ENCODE assay signal across 16 cellular contexts in genomic region chr4:48370260-48371134, GRCh38. TPM values are rescaled to one million over a fixed set of nuclear protein-coding genes. Genes with fewer than 3 reads are reported as not detected.
DNase-seq lines count a peak whose midpoint lies in the region; ATAC-seq and TF ChIP-seq lines count a peak whose summit lies in the region.
"Had no signal": no experiment of that assay in that cellular context is flagged by ENCODE, and none has a peak within 500 bp of the region (broad histone marks: within the 10 kb centered on the region; RNA-seq: fewer than 3 reads in every experiment).

No MANE protein-coding gene starts in this region.

- H3K36me3 Mint-ChIP-seq in activated CD4-positive, alpha-beta T cell treated with anti-CD3 and anti-CD28 coated beads for 36 hours (ENCODE audit: low read depth) = peaks cover 12% of the 10 kb centered on the region
- H3K36me3 Mint-ChIP-seq in neural progenitor cell = peaks cover 20% of the 10 kb centered on the region

- no peaks in the 10 kb centered on the region for H3K9me3 Mint-ChIP-seq in activated CD4-positive, alpha-beta T cell treated with anti-CD3 and anti-CD28 coated beads for 36 hours (ENCODE audit: low read depth)
- peaks cover 14% of the 10 kb centered on the region for H3K9me3 Mint-ChIP-seq in neural progenitor cell

- H3K4me3 ChIP-seq in SK-N-MC (peak overlapping the region; percentile 16; the same call in 1 of the 2 replicates), neural progenitor cell (no peak overlapping the region), dorsolateral prefrontal cortex (no peak overlapping the region)
- H3K4me3 ChIP-seq: heart left ventricle, uterus had no signal

- no peaks in the 10 kb centered on the region for H3F3A ChIP-seq in neural progenitor cell (ENCODE audit: low read depth)

- H3K27ac ChIP-seq in SK-N-MC = peak overlapping the region; percentile 67; the same call in 1 of the 2 replicates
- H3K27ac ChIP-seq in neural progenitor cell = peak overlapping the region; percentile 26
- H3K27ac ChIP-seq in dorsolateral prefrontal cortex = no peak overlapping the region
- H3K27ac ChIP-seq: heart left ventricle, uterus had no signal

- H3K9ac ChIP-seq in SK-N-MC (ENCODE audit: insufficient read length) (no peak overlapping the region), neural progenitor cell (no peak overlapping the region)

- peak overlapping the region; percentile 53 for H3K27ac Mint-ChIP-seq in activated CD4-positive, alpha-beta T cell treated with anti-CD3 and anti-CD28 coated beads for 36 hours
- no peak overlapping the region for H3K27ac Mint-ChIP-seq in neural progenitor cell

- no peak overlapping the region for H3K4me2 ChIP-seq in neural progenitor cell

- H3K4me1 ChIP-seq in neural progenitor cell = peaks cover 21% of the 10 kb centered on the region

- POLR2A ChIA-PET in activated CD4-positive, alpha-beta T cell treated with anti-CD3 and anti-CD28 coated beads for 36 hours (lab: Charles Lee) = no interaction called here

- CTCF ChIA-PET in activated CD4-positive, alpha-beta T cell treated with anti-CD3 and anti-CD28 coated beads for 36 hours (lab: Charles Lee) = interaction anchor here (0.7 to 2.5 kb wide), 3 partner anchors 16 to 134 kb away, joined by 3 to 6 read pairs (median 4); no protein-coding TSS in a partner anchor

- no peaks in the 10 kb centered on the region for H3K27me3 ChIP-seq in neural progenitor cell
- H3K27me3 ChIP-seq in dorsolateral prefrontal cortex = no peaks in the 10 kb centered on the region
- H3K27me3 ChIP-seq: heart left ventricle, uterus had no signal

- peaks cover 71% of the 10 kb centered on the region for H3K79me2 ChIP-seq in neural progenitor cell (ENCODE audit: low read depth)

- DNase-seq in activated CD4-positive, alpha-beta T cell treated with anti-CD3 and anti-CD28 coated beads for 36 hours = no peak
- DNase-seq in activated CD4-positive, alpha-beta T cell treated with anti-CD3 and anti-CD28 coated beads, Interleukin-2, amount 50 U/mL, for 4 hours = no peak
- DNase-seq in SK-N-MC (ENCODE audit: low read depth, low spot score) (no peak), neural progenitor cell (ENCODE audit: low spot score) (no peak), dorsolateral prefrontal cortex (no peak), foreskin melanocyte (no peak)
- DNase-seq: ACHN; aorta; DMS79; heart left ventricle; nucleus accumbens; stimulated activated CD4-positive, alpha-beta T cell treated with anti-CD3 and anti-CD28 coated beads, Interleukin-15, amount 100 ng/mL, for 24 hours; uterus had no signal

- H4K20me1 ChIP-seq in neural progenitor cell (ENCODE audit: low read depth) = peaks cover 20% of the 10 kb centered on the region

- no peaks in the 10 kb centered on the region for H3K27me3 Mint-ChIP-seq in activated CD4-positive, alpha-beta T cell treated with anti-CD3 and anti-CD28 coated beads for 36 hours
- peaks cover 3% of the 10 kb centered on the region for H3K27me3 Mint-ChIP-seq in neural progenitor cell (ENCODE audit: insufficient read depth, low read depth)

- H2AFZ ChIP-seq in neural progenitor cell (replicated peaks) = no peak overlapping the region

- no peak overlapping the region for H3K4me3 Mint-ChIP-seq in activated CD4-positive, alpha-beta T cell treated with anti-CD3 and anti-CD28 coated beads for 36 hours
- H3K4me3 Mint-ChIP-seq in neural progenitor cell = no peak overlapping the region

- H3K36me3 ChIP-seq in SK-N-MC (ENCODE audit: insufficient read depth, low read length) = no peaks in the 10 kb centered on the region
- H3K36me3 ChIP-seq in neural progenitor cell = no peaks in the 10 kb centered on the region
- H3K36me3 ChIP-seq: uterus had no signal

- ATAC-seq in activated CD4-positive, alpha-beta T cell treated with anti-CD3 and anti-CD28 coated beads for 36 hours = no peak
- ATAC-seq in HG03432 (IDR thresholded peaks at IDR 0.05; ENCODE audit: unreplicated experiment) (peak; percentile 50), HG02623 (IDR thresholded peaks at IDR 0.05; ENCODE audit: unreplicated experiment) (no peak)
- ATAC-seq: heart left ventricle, left lobe of liver had no signal

- intact Hi-C loops in activated CD4-positive, alpha-beta T cell treated with anti-CD3 and anti-CD28 coated beads for 36 hours (cut with DNase I, micrococcal nuclease) = no loop called here
- intact Hi-C loops in dorsolateral prefrontal cortex (cut with DNase I) = no loop called here

- H3K4me1 Mint-ChIP-seq in activated CD4-positive, alpha-beta T cell treated with anti-CD3 and anti-CD28 coated beads for 36 hours = peaks cover 47% of the 10 kb centered on the region
- H3K4me1 Mint-ChIP-seq in neural progenitor cell = no peaks in the 10 kb centered on the region

- TF ChIP-seq CTCF in neural progenitor cell (IDR thresholded peaks at IDR 0.05) (no peak), dorsolateral prefrontal cortex (IDR thresholded peaks at IDR 0.05 in 54 of 56, conservative IDR thresholded peaks at IDR 0.05 in 2 of 56; ENCODE audit: low read depth in 1 of 56, partially characterized antibody in 56 of 56) (no peak)

- H3K9me3 ChIP-seq in SK-N-MC (ENCODE audit: low read depth, low read length) (no peaks in the 10 kb centered on the region), neural progenitor cell (ENCODE audit: low read depth) (no peaks in the 10 kb centered on the region)
- H3K9me3 ChIP-seq: heart left ventricle, uterus had no signal

RNA-seq across cellular contexts. Expression of gene SLAIN2, which starts 29.2 kb away (rescaled TPM):
- total RNA-seq in activated CD4-positive, alpha-beta T cell treated with anti-CD3 and anti-CD28 coated beads for 36 hours = 100 to 1,000 TPM in 1 of 2 experiments, 10 to 100 TPM in 1; 55.7 to 140 TPM
- total RNA-seq in neural progenitor cell (ENCODE audit: low replicate concordance) (25.4 and 44.0 TPM in 2 replicates), dorsolateral prefrontal cortex (100 to 1,000 TPM in 3 of 120 experiments, 10 to 100 TPM in 117; 34.7 to 126 (median 68.5) TPM)

Comparison
In these comparisons a context has a peak if more than half of its experiments do, and no peak if none do; other contexts are left out.
1. H3K27ac ChIP-seq: peak in SK-N-MC (single experiment) and neural progenitor cell (single experiment); none in dorsolateral prefrontal cortex (0 of 59).